In genomic region chr13:33752631-33753030, GRCh38 we compare ENCODE assay signal across 23 cellular contexts.
"Had no signal": no experiment of that assay in that cellular context is flagged by ENCODE, and none has a peak within 500 bp of the region (broad histone marks: within the 10 kb centered on the region; RNA-seq: fewer than 3 reads in every experiment).

No MANE protein-coding gene starts in this region.

- DNase-seq: KBM-7, MG63, NCI-H1092, NCI-H1105 treated with DMSO at 0.1 percent for 48 hours, NCI-H1417 treated with DMSO at 0.1 percent for 48 hours, NCI-H146, NCI-H1694 treated with DMSO at 0.1 percent for 48 hours, NCI-H1930, NCI-H2081, NCI-H2107, NCI-H2227 treated with DMSO at 0.1 percent for 48 hours, NCI-H524, NCI-H526 treated with DMSO at 0.1 percent for 48 hours, NCI-H748 treated with DMSO at 0.1 percent for 48 hours, OCI-M1, PC-9, Peyer's patch, SHP77 treated with DMSO at 0.1 percent for 48 hours, SJCRH30 had no signal

- FAIRE-seq: HTR-8/SVneo had no signal

- H3K36me3 ChIP-seq: MG63, Peyer's patch, SJCRH30 had no signal

- H3K4me2 ChIP-seq: PC-9 had no signal

- ATAC-seq: Right ventricle myocardium inferior, SK-N-SH treated with all-trans-retinoic acid at 6 μM for 48 hours had no signal

- H3K4me3 ChIP-seq: MG63, PC-9, Peyer's patch, SJCRH30 had no signal

- H3K27me3 ChIP-seq: MG63, Peyer's patch, SJCRH30 had no signal

- H2AFZ ChIP-seq: PC-9 had no signal

- H3K27ac ChIP-seq: HL-60, PC-9, Peyer's patch, SJCRH30 had no signal

- H3K9me3 ChIP-seq: MG63, Peyer's patch, SJCRH30 had no signal

- H3K4me1 ChIP-seq: Peyer's patch had no signal
